ENCODE assay signal across 29 cellular contexts in genomic region chr1:237868814-237869600, GRCh38. TPM values are rescaled to one million over a fixed set of nuclear protein-coding genes. Genes with fewer than 3 reads are reported as not detected.
"Had no signal": no experiment of that assay in that cellular context is flagged by ENCODE, and none has a peak within 500 bp of the region (broad histone marks: within the 10 kb centered on the region; RNA-seq: fewer than 3 reads in every experiment).

No MANE protein-coding gene starts in this region.

- DNase-seq: activated CD4-positive, alpha-beta T cell treated with anti-CD3 and anti-CD28 coated beads for 48 hours; activated CD4-positive, alpha-beta T cell treated with anti-CD3 and anti-CD28 coated beads, Interleukin-2, amount 50 U/mL, for 4 hours; activated CD4-positive, CD25-positive, alpha-beta regulatory T cell treated with anti-CD3 and anti-CD28 coated beads, Interleukin-2, amount 50 U/mL, for 72 hours; activated CD8-positive, alpha-beta T cell treated with anti-CD3 and anti-CD28 coated beads, Interleukin-2, amount 10 ng/mL, durations not matched to agents 7 days and 5 days; activated effector memory CD4-positive, alpha-beta T cell treated with Interleukin-2 at 50 U/mL for 16 hours; activated naive CD4-positive, alpha-beta T cell; activated naive CD8-positive, alpha-beta T cell treated with anti-CD3 and anti-CD28 coated beads, Interleukin-2, amount 50 U/mL, for 24 hours; activated T-cell treated with anti-CD3 and anti-CD28 coated beads, Interleukin-2, amount 50 U/mL, for 24 hours; amniotic stem cell; Kasumi-1; KBM-7; MV-4-11; NCI-H1092 treated with DMSO at 0.1 percent for 48 hours; NCI-H1417 treated with DMSO at 0.1 percent for 48 hours; NCI-H1694; NCI-H2081; NCI-H446; NCI-H524; PC-3; SHP77 treated with DMSO at 0.1 percent for 48 hours had no signal

- H3K36me3 ChIP-seq: ascending aorta had no signal

- H3K27ac Mint-ChIP-seq: activated CD8-positive, alpha-beta T cell treated with anti-CD3 and anti-CD28 coated beads, Interleukin-2, amount 10 ng/mL, durations not matched to agents 7 days and 5 days; activated naive CD4-positive, alpha-beta T cell treated with anti-CD3 and anti-CD28 coated beads, Interleukin-2, amount 50 U/mL, for 72 hours; activated naive CD8-positive, alpha-beta T cell treated with anti-CD3 and anti-CD28 coated beads, Interleukin-2, amount 50 U/mL, for 24 hours; activated T-cell treated with anti-CD3 and anti-CD28 coated beads, Interleukin-2, amount 50 U/mL, for 24 hours; activated T-helper 1 cell treated with anti-CD3 and anti-CD28 coated beads, Interleukin-12 subunit alpha, Interleukin-12 subunit beta, Interleukin-2, Interleukin-4 antibody, amounts not matched to agents 30 ng/mL and 10 ng/mL and 1 ng/mL, durations not matched to agents 14 hours and 24 hours and 36 hours; brain; T-helper 1 cell treated with Interleukin-12 subunit alpha and Interleukin-12 subunit beta and Interleukin-4 antibody, amounts not matched to agents 30 μg/mL and 1 μg/mL, for 36 hours; WTC11 had no signal

- H3K9me3 Mint-ChIP-seq: activated T-cell treated with anti-CD3 and anti-CD28 coated beads, Interleukin-2, amount 50 U/mL, for 24 hours; activated T-helper 1 cell treated with anti-CD3 and anti-CD28 coated beads, Interleukin-12 subunit alpha, Interleukin-12 subunit beta, Interleukin-2, Interleukin-4 antibody, amounts not matched to agents 30 ng/mL and 10 ng/mL and 1 ng/mL, durations not matched to agents 14 hours and 24 hours and 36 hours; brain had no signal

- H3K27me3 ChIP-seq: ascending aorta had no signal

- FAIRE-seq: RCC 7860 had no signal

- H3K9me3 ChIP-seq: ascending aorta had no signal

- H3K27ac ChIP-seq: ascending aorta had no signal

- H3K4me1 ChIP-seq: ascending aorta had no signal

- H3K4me3 ChIP-seq: ascending aorta had no signal

- H3K4me3 Mint-ChIP-seq: activated CD8-positive, alpha-beta T cell treated with anti-CD3 and anti-CD28 coated beads, Interleukin-2, amount 10 ng/mL, durations not matched to agents 7 days and 5 days; activated naive CD8-positive, alpha-beta T cell treated with anti-CD3 and anti-CD28 coated beads, Interleukin-2, amount 50 U/mL, for 24 hours; activated T-cell treated with anti-CD3 and anti-CD28 coated beads, Interleukin-2, amount 50 U/mL, for 24 hours; activated T-helper 1 cell treated with anti-CD3 and anti-CD28 coated beads, Interleukin-12 subunit alpha, Interleukin-12 subunit beta, Interleukin-2, Interleukin-4 antibody, amounts not matched to agents 30 ng/mL and 10 ng/mL and 1 ng/mL, durations not matched to agents 14 hours and 24 hours and 36 hours; brain; central memory CD8-positive, alpha-beta T cell; T-helper 1 cell treated with Interleukin-12 subunit alpha and Interleukin-12 subunit beta and Interleukin-4 antibody, amounts not matched to agents 30 μg/mL and 1 μg/mL, for 36 hours; WTC11 had no signal

- H3K4me1 Mint-ChIP-seq: activated naive CD8-positive, alpha-beta T cell treated with anti-CD3 and anti-CD28 coated beads, Interleukin-2, amount 50 U/mL, for 24 hours; central memory CD8-positive, alpha-beta T cell had no signal

- H3K36me3 Mint-ChIP-seq: brain, WTC11 had no signal

- ATAC-seq: activated CD8-positive, alpha-beta T cell treated with anti-CD3 and anti-CD28 coated beads, Interleukin-2, amount 10 ng/mL, durations not matched to agents 7 days and 5 days; activated naive CD4-positive, alpha-beta T cell treated with anti-CD3 and anti-CD28 coated beads, Interleukin-2, amount 50 U/mL, for 72 hours; activated naive CD8-positive, alpha-beta T cell treated with anti-CD3 and anti-CD28 coated beads, Interleukin-2, amount 50 U/mL, for 24 hours; PC-3; WTC11 had no signal

RNA-seq across cellular contexts. Expression of gene ZP4, which starts 21.7 kb away (rescaled TPM):
- total RNA-seq: activated CD8-positive, alpha-beta T cell treated with anti-CD3 and anti-CD28 coated beads, Interleukin-2, amount 10 ng/mL, durations not matched to agents 7 days and 5 days; activated naive CD4-positive, alpha-beta T cell treated with anti-CD3 and anti-CD28 coated beads, Interleukin-2, amount 50 U/mL, for 72 hours; activated T-helper 1 cell treated with anti-CD3 and anti-CD28 coated beads, Interleukin-12 subunit alpha, Interleukin-12 subunit beta, Interleukin-2, Interleukin-4 antibody, amounts not matched to agents 30 ng/mL and 10 ng/mL and 1 ng/mL, durations not matched to agents 14 hours and 24 hours and 36 hours; ascending aorta; PC-3; SK-MEL-5; WTC11 had no signal
